ENCODE assay signal across 9 cellular contexts in the genomic region with DNA sequence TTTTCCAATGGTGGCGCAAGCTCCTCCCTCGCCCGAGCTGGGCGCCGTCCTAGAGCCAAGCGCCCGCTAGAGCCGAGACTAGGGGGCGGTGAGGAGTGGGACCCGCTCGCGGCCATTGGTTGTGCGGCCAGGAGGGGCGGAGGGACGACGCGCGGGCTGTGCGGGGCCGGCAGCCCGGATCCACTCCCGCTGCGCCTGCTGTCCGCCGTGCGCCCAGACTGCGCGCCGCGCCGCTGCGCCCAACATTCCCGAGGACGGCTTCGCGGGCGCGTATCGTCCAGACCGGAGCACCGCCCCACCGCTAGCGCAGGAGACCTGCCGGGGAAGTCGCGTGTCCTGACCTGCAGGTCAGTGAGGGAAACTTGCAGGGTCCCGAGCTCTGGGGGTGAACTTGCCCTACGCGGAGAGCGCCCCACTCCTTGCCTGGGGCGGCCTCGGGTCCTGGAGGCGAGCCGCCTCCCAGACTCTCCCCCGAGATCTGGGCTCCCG. TPM values are rescaled to one million over a fixed set of nuclear protein-coding genes. Genes with fewer than 3 reads are reported as not detected.
DNase-seq lines count a peak whose midpoint lies in the region; ATAC-seq, FAIRE-seq and TF ChIP-seq lines count a peak whose summit lies in the region.
"Had no signal": no experiment of that assay in that cellular context is flagged by ENCODE, and none has a peak within 500 bp of the region (broad histone marks: within the 10 kb centered on the region; RNA-seq: fewer than 3 reads in every experiment).

Gene SERTM1 (plus strand): TSS at position 183 of the 489 bp plus-strand sequence. CDS start 21,059 bp downstream, outside the sequence.

- DNase-seq in AG04449 (ENCODE audit: low read depth, low spot score) (no peak), NCI-H1105 treated with DMSO at 0.1 percent for 48 hours (lab: John Stamatoyannopoulos, UW) (peak; percentile 42), ecto neural progenitor cell (ENCODE audit: low spot score) (peak; percentile 88), mesothelial cell of epicardium (ENCODE audit: low spot score in 2 of 2, unreplicated experiment in 2 of 2) (peak; percentile 51 to 74), HTR-8/SVneo (ENCODE audit: insufficient read length, low spot score) (no peak)
- no peak for DNase-seq in stimulated activated naive CD4-positive, alpha-beta T cell (lab: John Stamatoyannopoulos, UW)
- DNase-seq: midbrain had no signal

- CTCF ChIA-PET in AG04449 (lab: Yijun Ruan, JAX) = no interaction called here

- POLR2A ChIA-PET in AG04449 (lab: Yijun Ruan, JAX) = no interaction called here

- peaks cover 89% of the 10 kb centered on the region for H3K27me3 Mint-ChIP-seq in mesothelial cell of epicardium (ENCODE audit: low read depth)

- TF ChIP-seq CTCF in AG04449 (IDR thresholded peaks at IDR 0.05; ENCODE audit: insufficient read depth, low read length, missing control alignments) (no peak), mesothelial cell of epicardium (IDR thresholded peaks at IDR 0.05; ENCODE audit: unreplicated experiment) (no peak)

- no peaks in the 10 kb centered on the region for H3K36me3 Mint-ChIP-seq in mesothelial cell of epicardium

- H3K4me3 Mint-ChIP-seq in mesothelial cell of epicardium = peak within 1 kb of the TSS; percentile 82

- H3K9me3 Mint-ChIP-seq in mesothelial cell of epicardium = peaks cover 4% of the 10 kb centered on the region

- H3K4me3 ChIP-seq in AG04449 (ENCODE audit: low read depth, low read length) = peak within 1 kb of the TSS; percentile 18

- H3K4me1 Mint-ChIP-seq in mesothelial cell of epicardium = peaks cover 14% of the 10 kb centered on the region

- H3K27ac Mint-ChIP-seq in mesothelial cell of epicardium = peak within 1 kb of the TSS; percentile 7

- no peak for FAIRE-seq in HTR-8/SVneo (lab: Jason Lieb, UNC)

- ATAC-seq in HG02623 (IDR thresholded peaks at IDR 0.05; ENCODE audit: unreplicated experiment) (no peak), GM18858 (IDR thresholded peaks at IDR 0.05; ENCODE audit: unreplicated experiment) (no peak)

RNA-seq across cellular contexts. Expression of gene SERTM1, which starts in this region (rescaled TPM):
- 2.5 to 3.1 TPM (median 2.6 TPM) in 3 replicates for total RNA-seq in mesothelial cell of epicardium

Comparison
In these comparisons a context has a peak if more than half of its experiments do, and no peak if none do; other contexts are left out.
1. DNase-seq: peak in NCI-H1105 treated with DMSO at 0.1 percent for 48 hours (single experiment), ecto neural progenitor cell (single experiment) and mesothelial cell of epicardium (2 of 2); none in AG04449 (single experiment), stimulated activated naive CD4-positive, alpha-beta T cell (0 of 6) and HTR-8/SVneo (single experiment).